ENCODE assay signal across 19 cellular contexts in genomic region chr1:42691157-42691498, GRCh38. TPM values are rescaled to one million over a fixed set of nuclear protein-coding genes. Genes with fewer than 3 reads are reported as not detected.
DNase-seq lines count a peak whose midpoint lies in the region; ATAC-seq and TF ChIP-seq lines count a peak whose summit lies in the region.
"Had no signal": no experiment of that assay in that cellular context is flagged by ENCODE, and none has a peak within 500 bp of the region (broad histone marks: within the 10 kb centered on the region; RNA-seq: fewer than 3 reads in every experiment).

No MANE protein-coding gene starts in this region.

- no peak for DNase-seq in CD4-positive, CD25-positive, alpha-beta regulatory T cell
- DNase-seq in GM12865 (ENCODE audit: low read depth) (peak; percentile 50), NCI-H345 (lab: John Stamatoyannopoulos, UW) (no peak), G401 (ENCODE audit: low spot score) (no peak), 8988T (no peak)
- DNase-seq in activated CD4-positive, alpha-beta memory T cell treated with anti-CD3 and anti-CD28 coated beads for 36 hours = no peak
- no peak for DNase-seq in stimulated activated CD8-positive, alpha-beta memory T cell treated with anti-CD3 and anti-CD28 coated beads, Interleukin-4, amount 100 ng/mL, for 48 hours
- DNase-seq: activated CD4-positive, alpha-beta T cell treated with anti-CD3 and anti-CD28 coated beads for 4 hours; AML-193; DMS153; hypothalamus; NCI-H226; occipital lobe; T-helper 9 cell had no signal

- POLR2A ChIA-PET in activated CD4-positive, alpha-beta memory T cell treated with anti-CD3 and anti-CD28 coated beads for 36 hours (lab: Charles Lee) = interaction anchor here (0.6 to 4.0 kb wide), 3 partner anchors 9 to 75 kb away, joined by 3 to 26 read pairs (median 3); partner anchors contain the start of genes P3H1 and YBX1

- no peak for ATAC-seq in CD4-positive, CD25-positive, alpha-beta regulatory T cell (ENCODE audit: low read depth in 2 of 2)

- no peak for TF ChIP-seq CTCF in GM12865 (IDR thresholded peaks at IDR 0.05; ENCODE audit: insufficient read depth, low read depth, low read length, missing control alignments)

- H3K27me3 Mint-ChIP-seq in CD4-positive, CD25-positive, alpha-beta regulatory T cell = no peaks in the 10 kb centered on the region
- H3K27me3 Mint-ChIP-seq in activated CD4-positive, alpha-beta memory T cell treated with anti-CD3 and anti-CD28 coated beads for 36 hours = no peaks in the 10 kb centered on the region

- intact Hi-C loops in activated CD4-positive, alpha-beta memory T cell treated with anti-CD3 and anti-CD28 coated beads for 36 hours (cut with micrococcal nuclease) = no loop called here

- no peak overlapping the region for H3K27ac Mint-ChIP-seq in CD4-positive, CD25-positive, alpha-beta regulatory T cell
- peak overlapping the region; percentile 65 for H3K27ac Mint-ChIP-seq in activated CD4-positive, alpha-beta memory T cell treated with anti-CD3 and anti-CD28 coated beads for 36 hours

- peaks cover 29% of the 10 kb centered on the region for H3K36me3 ChIP-seq in CD4-positive, CD25-positive, alpha-beta regulatory T cell (ENCODE audit: control insufficient read depth, insufficient read depth, low read length)
- peaks cover 6 to 14% of the 10 kb centered on the region in 2 donors for H3K36me3 ChIP-seq in mucosa of rectum (ENCODE audit: control insufficient read depth in 2 of 2, insufficient read depth in 2 of 2, low read length in 2 of 2)

- no peak overlapping the region for H3K9ac ChIP-seq in mucosa of rectum (ENCODE audit: low read depth in 1 of 2, low read length in 2 of 2)

- peaks cover 57 to 90% (median 80%) of the 10 kb centered on the region in 4 donors for H3K4me1 Mint-ChIP-seq in CD4-positive, CD25-positive, alpha-beta regulatory T cell
- H3K4me1 Mint-ChIP-seq in activated CD4-positive, alpha-beta memory T cell treated with anti-CD3 and anti-CD28 coated beads for 36 hours (ENCODE audit: low read depth) = peaks cover 80% of the 10 kb centered on the region

- no peaks in the 10 kb centered on the region for H3K9me3 ChIP-seq in CD4-positive, CD25-positive, alpha-beta regulatory T cell (ENCODE audit: control insufficient read depth in 2 of 2, low read length in 2 of 2)
- no peaks in the 10 kb centered on the region for H3K9me3 ChIP-seq in mucosa of rectum (ENCODE audit: control insufficient read depth in 2 of 2, low read length in 2 of 2)

- H3K27me3 ChIP-seq in CD4-positive, CD25-positive, alpha-beta regulatory T cell (ENCODE audit: control insufficient read depth, insufficient read depth, low read length) = no peaks in the 10 kb centered on the region
- no peaks in the 10 kb centered on the region for H3K27me3 ChIP-seq in mucosa of rectum (ENCODE audit: control insufficient read depth in 2 of 2, insufficient read depth in 2 of 2, low read length in 2 of 2)

- CTCF ChIA-PET in activated CD4-positive, alpha-beta memory T cell treated with anti-CD3 and anti-CD28 coated beads for 36 hours (lab: Charles Lee) = interaction anchor here (0.7 to 1.5 kb wide), 7 partner anchors 9 to 347 kb away, joined by 3 to 5 read pairs (median 3); partner anchors contain the start of gene YBX1

- no peaks in the 10 kb centered on the region for H3K9me3 Mint-ChIP-seq in CD4-positive, CD25-positive, alpha-beta regulatory T cell
- no peaks in the 10 kb centered on the region for H3K9me3 Mint-ChIP-seq in activated CD4-positive, alpha-beta memory T cell treated with anti-CD3 and anti-CD28 coated beads for 36 hours
- H3K9me3 Mint-ChIP-seq: activated T-helper 1 cell treated with anti-CD3 and anti-CD28 coated beads, Interleukin-12 subunit alpha, Interleukin-12 subunit beta, Interleukin-2, Interleukin-4 antibody, amounts not matched to agents 30 ng/mL and 10 ng/mL and 1 ng/mL, durations not matched to agents 14 hours and 24 hours and 36 hours had no signal

- H3K36me3 Mint-ChIP-seq in CD4-positive, CD25-positive, alpha-beta regulatory T cell = peaks cover 20% of the 10 kb centered on the region
- H3K36me3 Mint-ChIP-seq in activated CD4-positive, alpha-beta memory T cell treated with anti-CD3 and anti-CD28 coated beads for 36 hours = peaks cover 56% of the 10 kb centered on the region

- peaks cover 67% of the 10 kb centered on the region for H3K4me1 ChIP-seq in CD4-positive, CD25-positive, alpha-beta regulatory T cell (ENCODE audit: control insufficient read depth, insufficient read depth, low read length, poor library complexity, severe bottlenecking)
- H3K4me1 ChIP-seq in mucosa of rectum (ENCODE audit: control insufficient read depth in 2 of 2, insufficient read depth in 2 of 2, low read length in 2 of 2) = peaks cover 50 to 72% of the 10 kb centered on the region in 2 donors

- H3K4me3 Mint-ChIP-seq in CD4-positive, CD25-positive, alpha-beta regulatory T cell = peak overlapping the region in 3 of 4 donors; percentile 26 to 56 (median 51)
- no peak overlapping the region for H3K4me3 Mint-ChIP-seq in activated CD4-positive, alpha-beta memory T cell treated with anti-CD3 and anti-CD28 coated beads for 36 hours
- H3K4me3 Mint-ChIP-seq: activated T-helper 1 cell treated with anti-CD3 and anti-CD28 coated beads, Interleukin-12 subunit alpha, Interleukin-12 subunit beta, Interleukin-2, Interleukin-4 antibody, amounts not matched to agents 30 ng/mL and 10 ng/mL and 1 ng/mL, durations not matched to agents 14 hours and 24 hours and 36 hours had no signal

- peak overlapping the region; percentile 41 for H3K4me3 ChIP-seq in CD4-positive, CD25-positive, alpha-beta regulatory T cell (ENCODE audit: low read depth, low read length)
- H3K4me3 ChIP-seq in GM12865 (ENCODE audit: low read depth, low read length) (no peak overlapping the region), mucosa of rectum (ENCODE audit: low read length in 2 of 2) (no peak overlapping the region)

- in situ Hi-C loops in G401 (cut with HindIII; ENCODE audit: low sequenced_read_pairs) = no loop called here

- no peak overlapping the region for H3K27ac ChIP-seq in CD4-positive, CD25-positive, alpha-beta regulatory T cell (ENCODE audit: insufficient read depth, low read length, poor library complexity, severe bottlenecking)
- H3K27ac ChIP-seq in mucosa of rectum (ENCODE audit: low read depth in 2 of 2, low read length in 2 of 2) = peak overlapping the region; percentile 16 to 56

RNA-seq across cellular contexts. Expression of gene YBX1, which starts 8.9 kb away (rescaled TPM):
- 323 TPM for total RNA-seq in CD4-positive, CD25-positive, alpha-beta regulatory T cell
- 100 to 1,000 TPM in 1 of 4 donors, 10 to 100 TPM in 3; 89.9 to 110 (median 93.1) TPM for polyA plus RNA-seq in CD4-positive, CD25-positive, alpha-beta regulatory T cell
- total RNA-seq in activated CD4-positive, alpha-beta memory T cell treated with anti-CD3 and anti-CD28 coated beads for 36 hours = 1,000 to 10,000 TPM; 1,101 to 1,134 TPM
- 1,196 and 1,492 TPM in 2 replicates for total RNA-seq in G401 (2014; rRNA removed; shearing (Covaris generic))

RNA-seq across cellular contexts. Expression of gene PPIH, which starts 32.9 kb away (rescaled TPM):
- total RNA-seq in CD4-positive, CD25-positive, alpha-beta regulatory T cell = 29.6 TPM
- 10 to 100 TPM; 61.8 to 72.9 (median 69.2) TPM for polyA plus RNA-seq in CD4-positive, CD25-positive, alpha-beta regulatory T cell
- total RNA-seq in activated CD4-positive, alpha-beta memory T cell treated with anti-CD3 and anti-CD28 coated beads for 36 hours = 10 to 100 TPM; 91.0 to 94.0 TPM
- total RNA-seq in G401 (2014; rRNA removed; shearing (Covaris generic)) = 86.2 and 87.9 TPM in 2 replicates

RNA-seq across cellular contexts. Expression of gene CLDN19, which starts 48.9 kb away (rescaled TPM):
- not detected for total RNA-seq in CD4-positive, CD25-positive, alpha-beta regulatory T cell
- polyA plus RNA-seq in CD4-positive, CD25-positive, alpha-beta regulatory T cell = not detected
- not detected for total RNA-seq in activated CD4-positive, alpha-beta memory T cell treated with anti-CD3 and anti-CD28 coated beads for 36 hours
- total RNA-seq in G401 (2014; rRNA removed; shearing (Covaris generic)) = 0.03 TPM in 1 of 2 replicates, not detected in the other
- total RNA-seq: activated T-helper 1 cell treated with anti-CD3 and anti-CD28 coated beads, Interleukin-12 subunit alpha, Interleukin-12 subunit beta, Interleukin-2, Interleukin-4 antibody, amounts not matched to agents 30 ng/mL and 10 ng/mL and 1 ng/mL, durations not matched to agents 14 hours and 24 hours and 36 hours; chondrocyte; HT-29; occipital lobe; SK-MEL-5 had no signal
